12 cellular contexts compared by ENCODE assay signal in genomic region chr3:197465996-197466549, GRCh38.
A peak's percentile ranks its signal among the peaks of the same experiment; 100 is the strongest.
DNase-seq lines count a peak whose midpoint lies in the region; ATAC-seq and TF ChIP-seq lines count a peak whose summit lies in the region.
"Had no signal": no experiment of that assay in that cellular context is flagged by ENCODE, and none has a peak within 500 bp of the region (broad histone marks: within the 10 kb centered on the region; RNA-seq: fewer than 3 reads in every experiment).

No MANE protein-coding gene starts in this region.

- CTCF ChIA-PET in activated CD8-positive, alpha-beta T cell treated with anti-CD3 and anti-CD28 coated beads for 36 hours (lab: Charles Lee), result interaction anchor here (1.3 to 1.7 kb wide), 3 partner anchors 12 to 242 kb away, joined by 3 to 6 read pairs (median 5); no protein-coding TSS in a partner anchor
- CTCF ChIA-PET in activated CD8-positive, alpha-beta T cell treated with anti-CD3 and anti-CD28 coated beads, Interleukin-2, amount 10 ng/mL, durations not matched to agents 7 days and 5 days (lab: Charles Lee), result no interaction called here

- TF ChIP-seq EP300 in suprapubic skin (IDR thresholded peaks at IDR 0.05), result no peak

- H3K9me3 Mint-ChIP-seq in activated CD8-positive, alpha-beta T cell treated with anti-CD3 and anti-CD28 coated beads for 36 hours, result no peaks in the 10 kb centered on the region
- peaks cover 4% of the 10 kb centered on the region for H3K9me3 Mint-ChIP-seq in activated CD8-positive, alpha-beta T cell treated with anti-CD3 and anti-CD28 coated beads, Interleukin-2, amount 10 ng/mL, durations not matched to agents 7 days and 5 days (ENCODE audit: insufficient read depth)
- H3K9me3 Mint-ChIP-seq in natural killer cell treated with Interleukin-12 subunit alpha and Interleukin-12 subunit beta and Interleukin-15 and Interleukin-18, amount 100 ng/mL, for 72 hours, result no peaks in the 10 kb centered on the region
- no peaks in the 10 kb centered on the region for H3K9me3 Mint-ChIP-seq in type B pancreatic cell
- H3K9me3 Mint-ChIP-seq: naive thymus-derived CD4-positive, alpha-beta T cell had no signal

- H3K27ac ChIP-seq in adrenal gland (peak overlapping the region in 3 of 5 donors; percentile 85 to 92 (median 91)), suprapubic skin (peak overlapping the region; percentile 59)
- H3K27ac ChIP-seq: thoracic aorta had no signal

- peaks cover 33% of the 10 kb centered on the region for H3K27me3 Mint-ChIP-seq in activated CD8-positive, alpha-beta T cell treated with anti-CD3 and anti-CD28 coated beads for 36 hours
- peaks cover 43% of the 10 kb centered on the region for H3K27me3 Mint-ChIP-seq in activated CD8-positive, alpha-beta T cell treated with anti-CD3 and anti-CD28 coated beads, Interleukin-2, amount 10 ng/mL, durations not matched to agents 7 days and 5 days (ENCODE audit: low read depth)
- peaks cover 37 to 61% of the 10 kb centered on the region in 2 donors for H3K27me3 Mint-ChIP-seq in natural killer cell treated with Interleukin-12 subunit alpha and Interleukin-12 subunit beta and Interleukin-15 and Interleukin-18, amount 100 ng/mL, for 72 hours
- peaks cover 10% of the 10 kb centered on the region for H3K27me3 Mint-ChIP-seq in type B pancreatic cell

- no peaks in the 10 kb centered on the region for H3K36me3 ChIP-seq in adrenal gland (replicated peaks in 1 of 2)
- no peaks in the 10 kb centered on the region for H3K36me3 ChIP-seq in suprapubic skin
- H3K36me3 ChIP-seq: heart right ventricle, thoracic aorta had no signal

- WGBS in adrenal gland, 4 donors, result 28 to 48% (median 31%) methylated on average over 3 of the region's 3 CpGs
- 56% methylated on average over 3 of the region's 3 CpGs for WGBS in suprapubic skin

- H3K4me1 Mint-ChIP-seq in activated CD8-positive, alpha-beta T cell treated with anti-CD3 and anti-CD28 coated beads for 36 hours (ENCODE audit: low read depth), result peaks cover 34% of the 10 kb centered on the region
- H3K4me1 Mint-ChIP-seq in activated CD8-positive, alpha-beta T cell treated with anti-CD3 and anti-CD28 coated beads, Interleukin-2, amount 10 ng/mL, durations not matched to agents 7 days and 5 days (ENCODE audit: low read depth), result peaks cover 8% of the 10 kb centered on the region
- H3K4me1 Mint-ChIP-seq in natural killer cell treated with Interleukin-12 subunit alpha and Interleukin-12 subunit beta and Interleukin-15 and Interleukin-18, amount 100 ng/mL, for 72 hours (ENCODE audit: low read depth in 2 of 2), result no peaks in the 10 kb centered on the region
- peaks cover 61% of the 10 kb centered on the region for H3K4me1 Mint-ChIP-seq in type B pancreatic cell (ENCODE audit: unreplicated experiment)

- H3K4me3 Mint-ChIP-seq in activated CD8-positive, alpha-beta T cell treated with anti-CD3 and anti-CD28 coated beads for 36 hours, result no peak overlapping the region
- H3K4me3 Mint-ChIP-seq in activated CD8-positive, alpha-beta T cell treated with anti-CD3 and anti-CD28 coated beads, Interleukin-2, amount 10 ng/mL, durations not matched to agents 7 days and 5 days, result no peak overlapping the region
- H3K4me3 Mint-ChIP-seq in natural killer cell treated with Interleukin-12 subunit alpha and Interleukin-12 subunit beta and Interleukin-15 and Interleukin-18, amount 100 ng/mL, for 72 hours, result no peak overlapping the region
- H3K4me3 Mint-ChIP-seq in type B pancreatic cell, result no peak overlapping the region
- H3K4me3 Mint-ChIP-seq: naive thymus-derived CD4-positive, alpha-beta T cell had no signal

- POLR2A ChIA-PET in activated CD8-positive, alpha-beta T cell treated with anti-CD3 and anti-CD28 coated beads for 36 hours (lab: Charles Lee), result no interaction called here
- POLR2A ChIA-PET in activated CD8-positive, alpha-beta T cell treated with anti-CD3 and anti-CD28 coated beads, Interleukin-2, amount 10 ng/mL, durations not matched to agents 7 days and 5 days (lab: Charles Lee), result no interaction called here

- intact Hi-C loops in activated CD8-positive, alpha-beta T cell treated with anti-CD3 and anti-CD28 coated beads for 36 hours (cut with micrococcal nuclease), result loop anchor here (10.0 kb wide), 1 partner anchor 241 kb away; no protein-coding TSS in a partner anchor
- intact Hi-C loops in adrenal gland (cut with DNase I), result no loop called here

- H3K4me3 ChIP-seq in adrenal gland (no peak overlapping the region), foreskin fibroblast (ENCODE audit: low read depth in 1 of 2, low read length in 2 of 2) (no peak overlapping the region), suprapubic skin (no peak overlapping the region)
- H3K4me3 ChIP-seq: heart right ventricle, thoracic aorta had no signal

- H3K9me3 ChIP-seq in adrenal gland (replicated peaks in 1 of 3) (no peaks in the 10 kb centered on the region), suprapubic skin (no peaks in the 10 kb centered on the region)
- H3K9me3 ChIP-seq: heart right ventricle, thoracic aorta had no signal

- peaks cover 27 to 52% of the 10 kb centered on the region in 2 donors for H3K4me1 ChIP-seq in adrenal gland (replicated peaks in 1 of 2)
- peaks cover 36% of the 10 kb centered on the region for H3K4me1 ChIP-seq in suprapubic skin

- DNase-seq in activated CD8-positive, alpha-beta T cell treated with anti-CD3 and anti-CD28 coated beads for 36 hours, result peak; percentile 52
- no peak for DNase-seq in activated CD8-positive, alpha-beta T cell treated with anti-CD3 and anti-CD28 coated beads, Interleukin-2, amount 10 ng/mL, durations not matched to agents 7 days and 5 days
- peak in 6 of 7 donors; percentile 76 to 91 (median 82) for DNase-seq in adrenal gland
- DNase-seq in foreskin fibroblast, result peak; percentile 68 to 79
- DNase-seq in suprapubic skin (ENCODE audit: low spot score in 2 of 2), result no peak
- DNase-seq in NCI-H2107 treated with DMSO at 0.1 percent for 48 hours (lab: John Stamatoyannopoulos, UW; ENCODE audit: unreplicated experiment), result no peak
- DNase-seq in natural killer cell treated with Interleukin-12 subunit alpha and Interleukin-12 subunit beta and Interleukin-15 and Interleukin-18, amount 100 ng/mL, for 72 hours (ENCODE audit: low spot score), result no peak
- no peak for DNase-seq in type B pancreatic cell (ENCODE audit: extremely low spot score, unreplicated experiment)
- DNase-seq: heart right ventricle; naive thymus-derived CD4-positive, alpha-beta T cell; NCI-H2171 treated with DMSO at 0.1 percent for 48 hours had no signal

- no peaks in the 10 kb centered on the region for H3K27me3 ChIP-seq in adrenal gland
- H3K27me3 ChIP-seq in suprapubic skin, result no peaks in the 10 kb centered on the region

- no peak for TF ChIP-seq CTCF in activated CD8-positive, alpha-beta T cell treated with anti-CD3 and anti-CD28 coated beads for 36 hours (IDR thresholded peaks at IDR 0.05)
- TF ChIP-seq CTCF in adrenal gland (IDR thresholded peaks at IDR 0.05) (no peak), foreskin fibroblast (IDR thresholded peaks at IDR 0.05; ENCODE audit: low read depth, low read length) (no peak), suprapubic skin (IDR thresholded peaks at IDR 0.05) (no peak), type B pancreatic cell (conservative IDR thresholded peaks at IDR 0.05) (no peak)

- H3K36me3 Mint-ChIP-seq in activated CD8-positive, alpha-beta T cell treated with anti-CD3 and anti-CD28 coated beads for 36 hours (ENCODE audit: low read depth), result no peaks in the 10 kb centered on the region
- no peaks in the 10 kb centered on the region for H3K36me3 Mint-ChIP-seq in activated CD8-positive, alpha-beta T cell treated with anti-CD3 and anti-CD28 coated beads, Interleukin-2, amount 10 ng/mL, durations not matched to agents 7 days and 5 days (ENCODE audit: low read depth)
- no peaks in the 10 kb centered on the region for H3K36me3 Mint-ChIP-seq in natural killer cell treated with Interleukin-12 subunit alpha and Interleukin-12 subunit beta and Interleukin-15 and Interleukin-18, amount 100 ng/mL, for 72 hours
- no peaks in the 10 kb centered on the region for H3K36me3 Mint-ChIP-seq in type B pancreatic cell
- H3K36me3 Mint-ChIP-seq: naive thymus-derived CD4-positive, alpha-beta T cell had no signal

- TF ChIP-seq POLR2A in adrenal gland (IDR thresholded peaks at IDR 0.05), result peak in 1 of 2 donors; percentile 7
- TF ChIP-seq POLR2A in suprapubic skin (IDR thresholded peaks at IDR 0.05), result no peak

- H3K27ac Mint-ChIP-seq in activated CD8-positive, alpha-beta T cell treated with anti-CD3 and anti-CD28 coated beads for 36 hours, result peak overlapping the region; percentile 43
- no peak overlapping the region for H3K27ac Mint-ChIP-seq in activated CD8-positive, alpha-beta T cell treated with anti-CD3 and anti-CD28 coated beads, Interleukin-2, amount 10 ng/mL, durations not matched to agents 7 days and 5 days
- H3K27ac Mint-ChIP-seq in natural killer cell treated with Interleukin-12 subunit alpha and Interleukin-12 subunit beta and Interleukin-15 and Interleukin-18, amount 100 ng/mL, for 72 hours, result no peak overlapping the region
- no peak overlapping the region for H3K27ac Mint-ChIP-seq in type B pancreatic cell

- peak; percentile 81 for ATAC-seq in activated CD8-positive, alpha-beta T cell treated with anti-CD3 and anti-CD28 coated beads for 36 hours
- ATAC-seq in activated CD8-positive, alpha-beta T cell treated with anti-CD3 and anti-CD28 coated beads, Interleukin-2, amount 10 ng/mL, durations not matched to agents 7 days and 5 days, result no peak
- ATAC-seq in natural killer cell treated with Interleukin-12 subunit alpha and Interleukin-12 subunit beta and Interleukin-15 and Interleukin-18, amount 100 ng/mL, for 72 hours, result no peak
- ATAC-seq: naive thymus-derived CD4-positive, alpha-beta T cell had no signal

Comparison
In these comparisons a context has a peak if more than half of its experiments do, and no peak if none do; other contexts are left out.
1. DNase-seq: peak in activated CD8-positive, alpha-beta T cell treated with anti-CD3 and anti-CD28 coated beads for 36 hours (single experiment), adrenal gland (6 of 7) and foreskin fibroblast (2 of 2); none in activated CD8-positive, alpha-beta T cell treated with anti-CD3 and anti-CD28 coated beads, Interleukin-2, amount 10 ng/mL, durations not matched to agents 7 days and 5 days (single experiment), suprapubic skin (0 of 2), NCI-H2107 treated with DMSO at 0.1 percent for 48 hours (single experiment), natural killer cell treated with Interleukin-12 subunit alpha and Interleukin-12 subunit beta and Interleukin-15 and Interleukin-18, amount 100 ng/mL, for 72 hours (single experiment) and type B pancreatic cell (single experiment).